Comparison of ENCODE assay signal across 23 cellular contexts in the genomic region with DNA sequence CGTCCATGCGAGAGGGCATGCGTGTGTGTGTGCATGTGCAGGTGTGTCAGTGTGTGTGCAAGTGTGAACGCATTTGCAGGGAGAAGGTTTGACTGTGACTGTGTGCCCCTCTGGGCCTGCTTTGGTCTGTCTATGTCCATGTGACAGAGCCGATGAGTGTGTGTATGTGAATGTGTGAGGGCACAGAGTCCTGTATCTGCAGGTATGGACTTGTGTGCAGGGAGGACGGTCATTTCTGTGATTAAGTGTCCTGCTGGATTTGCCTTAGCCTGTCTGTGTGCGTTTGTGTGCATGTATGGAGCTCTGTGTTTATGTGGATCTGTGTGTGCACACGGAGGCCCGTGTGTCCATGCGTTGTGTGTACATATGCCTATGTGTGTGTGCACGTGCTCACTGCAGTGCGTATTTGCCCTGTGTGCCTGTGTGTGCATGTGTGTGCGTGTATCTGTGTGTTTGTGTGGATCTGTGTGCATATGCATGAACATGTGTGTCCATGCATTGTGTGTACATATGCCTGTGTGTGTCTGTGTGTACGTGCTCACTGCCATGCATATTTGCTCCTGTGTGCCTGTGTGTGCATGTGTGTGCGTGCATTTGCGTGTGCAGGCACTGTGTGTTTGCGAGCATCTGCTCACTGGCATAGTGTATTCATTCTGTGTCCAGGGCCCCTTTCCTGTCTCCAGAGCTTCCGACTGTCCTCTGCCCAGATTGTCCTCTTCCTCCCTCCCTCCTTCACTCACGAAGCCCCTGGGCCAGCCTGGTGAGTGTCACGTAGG. TPM values are rescaled to one million over a fixed set of nuclear protein-coding genes. Genes with fewer than 3 reads are reported as not detected.
"Had no signal": no experiment of that assay in that cellular context is flagged by ENCODE, and none has a peak within 500 bp of the region (broad histone marks: within the 10 kb centered on the region; RNA-seq: fewer than 3 reads in every experiment).

No MANE protein-coding gene starts in this region.

- H3K9me3 ChIP-seq: left ventricle myocardium inferior, right atrium auricular region, suprapubic skin had no signal

- H3K4me1 Mint-ChIP-seq: activated T-helper 17 cell treated with anti-CD3 and anti-CD28 coated beads, Interleukin-2, amount 50 U/mL, for 72 hours had no signal

- H3K9me3 Mint-ChIP-seq: activated naive CD8-positive, alpha-beta T cell treated with anti-CD3 and anti-CD28 coated beads, Interleukin-2, amount 50 U/mL, for 24 hours; activated T-helper 17 cell treated with anti-CD3 and anti-CD28 coated beads, Interleukin-2, amount 50 U/mL, for 72 hours; memory B cell; naive thymus-derived CD8-positive, alpha-beta T cell; T-helper 2 cell treated with Interferon-gamma antibody and Interleukin-4, amounts not matched to agents 5 μg/mL and 100 μg/mL, for 36 hours; type B pancreatic cell had no signal

- H3K4me3 ChIP-seq: cardiac muscle cell, left ventricle myocardium inferior, right atrium auricular region, skin epidermis, suprapubic skin had no signal

- H3K27ac Mint-ChIP-seq: activated naive CD8-positive, alpha-beta T cell treated with anti-CD3 and anti-CD28 coated beads, Interleukin-2, amount 50 U/mL, for 24 hours; activated T-helper 17 cell treated with anti-CD3 and anti-CD28 coated beads, Interleukin-2, amount 50 U/mL, for 72 hours; memory B cell; progenitor cell of endocrine pancreas; T-helper 2 cell treated with Interferon-gamma antibody and Interleukin-4, amounts not matched to agents 5 μg/mL and 100 μg/mL, for 36 hours; type B pancreatic cell had no signal

- H3K4me3 Mint-ChIP-seq: activated naive CD8-positive, alpha-beta T cell treated with anti-CD3 and anti-CD28 coated beads, Interleukin-2, amount 50 U/mL, for 24 hours; activated T-helper 17 cell treated with anti-CD3 and anti-CD28 coated beads, Interleukin-2, amount 50 U/mL, for 72 hours; memory B cell; naive thymus-derived CD8-positive, alpha-beta T cell; T-helper 2 cell treated with Interferon-gamma antibody and Interleukin-4, amounts not matched to agents 5 μg/mL and 100 μg/mL, for 36 hours; type B pancreatic cell had no signal

- H3K4me1 ChIP-seq: suprapubic skin had no signal

- H3K36me3 ChIP-seq: cardiac muscle cell, left ventricle myocardium inferior, right atrium auricular region, suprapubic skin had no signal

- DNase-seq: activated CD4-positive, alpha-beta T cell treated with anti-CD3 and anti-CD28 coated beads, Interleukin-2, amount 50 U/mL, for 1 hour; activated CD4-positive, CD25-positive, alpha-beta regulatory T cell; activated CD8-positive, alpha-beta memory T cell treated with anti-CD3 and anti-CD28 coated beads for 24 hours; activated naive CD4-positive, alpha-beta T cell treated with Interleukin-2 at 50 U/mL for 16 hours; activated naive CD8-positive, alpha-beta T cell treated with anti-CD3 and anti-CD28 coated beads, Interleukin-2, amount 50 U/mL, for 24 hours; aorta; foreskin fibroblast; left ventricle myocardium inferior; naive thymus-derived CD8-positive, alpha-beta T cell; occipital lobe; stimulated activated CD4-positive, alpha-beta T cell treated with anti-CD3 and anti-CD28 coated beads, Interleukin-4, amount 100 ng/mL, for 4 hours; stimulated activated CD8-positive, alpha-beta memory T cell treated with anti-CD3 and anti-CD28 coated beads, Interleukin-4, amount 100 ng/mL, for 48 hours; stimulated activated naive CD8-positive, alpha-beta T cell treated with anti-CD3 and anti-CD28 coated beads, Interleukin-15, Interleukin-2, amounts not matched to agents 100 U/mL and 50 U/mL, for 24 hours; SW 1271 had no signal

- H3K27ac ChIP-seq: cardiac muscle cell, left ventricle myocardium inferior, right atrium auricular region, skin epidermis, suprapubic skin had no signal

- H3K27me3 Mint-ChIP-seq: activated T-helper 17 cell treated with anti-CD3 and anti-CD28 coated beads, Interleukin-2, amount 50 U/mL, for 72 hours; progenitor cell of endocrine pancreas had no signal

- ATAC-seq: activated naive CD8-positive, alpha-beta T cell treated with anti-CD3 and anti-CD28 coated beads, Interleukin-2, amount 50 U/mL, for 24 hours; activated T-helper 17 cell treated with anti-CD3 and anti-CD28 coated beads, Interleukin-2, amount 50 U/mL, for 72 hours; naive thymus-derived CD8-positive, alpha-beta T cell; stimulated activated naive CD8-positive, alpha-beta T cell treated with anti-CD3 and anti-CD28 coated beads, Interleukin-15, Interleukin-2, amounts not matched to agents 100 U/mL and 50 U/mL, for 24 hours had no signal

- H3K36me3 Mint-ChIP-seq: memory B cell; naive thymus-derived CD8-positive, alpha-beta T cell; type B pancreatic cell had no signal

- H3K27me3 ChIP-seq: cardiac muscle cell, right atrium auricular region, suprapubic skin had no signal

RNA-seq across cellular contexts. Expression of a gene that starts 5.6 kb away (rescaled TPM):
- total RNA-seq: activated T-helper 17 cell treated with anti-CD3 and anti-CD28 coated beads, Interleukin-2, amount 50 U/mL, for 72 hours; naive thymus-derived CD8-positive, alpha-beta T cell had no signal
- polyA plus RNA-seq: naive thymus-derived CD8-positive, alpha-beta T cell had no signal
